Comparison of ENCODE assay signal across 17 cellular contexts in genomic region chr15:60347480-60348069, GRCh38. TPM values are rescaled to one million over a fixed set of nuclear protein-coding genes. Genes with fewer than 3 reads are reported as not detected.
DNase-seq lines count a peak whose midpoint lies in the region; ATAC-seq, FAIRE-seq and TF ChIP-seq lines count a peak whose summit lies in the region.
"Had no signal": no experiment of that assay in that cellular context is flagged by ENCODE, and none has a peak within 500 bp of the region (broad histone marks: within the 10 kb centered on the region; RNA-seq: fewer than 3 reads in every experiment).

No MANE protein-coding gene starts in this region.

- H3K4me2 ChIP-seq in GM23338 (no peak overlapping the region), astrocyte (ENCODE audit: low read length) (no peak overlapping the region)

- no peaks in the 10 kb centered on the region for H3K27me3 ChIP-seq in GM23338 (ENCODE audit: insufficient read depth)
- no peaks in the 10 kb centered on the region for H3K27me3 ChIP-seq in astrocyte (ENCODE audit: insufficient read depth, low read length)
- no peaks in the 10 kb centered on the region for H3K27me3 ChIP-seq in subcutaneous abdominal adipose tissue (ENCODE audit: control insufficient read depth in 5 of 5, insufficient read depth in 4 of 5, low read length in 5 of 5)
- no peaks in the 10 kb centered on the region for H3K27me3 ChIP-seq in body of pancreas
- H3K27me3 ChIP-seq: Peyer's patch had no signal

- 81 to 93% methylated on average over 13 of the region's 13 CpGs for WGBS in body of pancreas, 2 donors

- peaks cover 26% of the 10 kb centered on the region for H3K36me3 Mint-ChIP-seq in GM23338 (ENCODE audit: low read depth)
- H3K36me3 Mint-ChIP-seq in astrocyte (ENCODE audit: low read depth, unreplicated experiment), result peaks cover 53% of the 10 kb centered on the region

- H3K9me2 ChIP-seq in GM23338 (ENCODE audit: insufficient read depth), result no peaks in the 10 kb centered on the region

- H3K9ac ChIP-seq in astrocyte (ENCODE audit: low read length), result peak overlapping the region; percentile 8
- H3K9ac ChIP-seq in subcutaneous abdominal adipose tissue (ENCODE audit: low read length in 5 of 5), result no peak overlapping the region

- H3K27ac Mint-ChIP-seq in GM23338 (no peak overlapping the region), astrocyte (ENCODE audit: unreplicated experiment) (no peak overlapping the region)

- TF ChIP-seq POLR2A in body of pancreas (IDR thresholded peaks at IDR 0.05), result no peak

- H3K79me2 ChIP-seq in GM23338 (replicated peaks; ENCODE audit: insufficient read depth) (no peaks in the 10 kb centered on the region), astrocyte (ENCODE audit: insufficient read depth, low read length) (peaks cover 11% of the 10 kb centered on the region)

- FAIRE-seq in astrocyte (lab: Jason Lieb, UNC), result no peak

- no peak overlapping the region for H2AFZ ChIP-seq in GM23338
- H2AFZ ChIP-seq in astrocyte (ENCODE audit: low read depth, low read length), result no peak overlapping the region

- no peaks in the 10 kb centered on the region for H3F3A ChIP-seq in GM23338 (replicated peaks; ENCODE audit: low read depth)

- no peaks in the 10 kb centered on the region for H3K27me3 Mint-ChIP-seq in GM23338 (ENCODE audit: insufficient read depth, low read depth, poor library complexity)
- no peaks in the 10 kb centered on the region for H3K27me3 Mint-ChIP-seq in astrocyte (ENCODE audit: low read depth, unreplicated experiment)
- H3K27me3 Mint-ChIP-seq: CD8-positive, alpha-beta memory T cell; IgD-negative memory B cell had no signal

- H4K20me1 ChIP-seq in GM23338 (replicated peaks; ENCODE audit: insufficient read depth), result 0 out of 2 replicates have a peak, but pooled peaks cover 2% of the 10 kb centered on the region
- peaks cover 93% of the 10 kb centered on the region for H4K20me1 ChIP-seq in astrocyte (ENCODE audit: insufficient read depth, low read length)

- H3K4me3 ChIP-seq in GM23338 (no peak overlapping the region), astrocyte (ENCODE audit: insufficient read depth, low read depth, low read length) (no peak overlapping the region), subcutaneous abdominal adipose tissue (ENCODE audit: low read depth in 1 of 5, low read length in 5 of 5) (no peak overlapping the region), body of pancreas (no peak overlapping the region), foreskin fibroblast (ENCODE audit: low read depth in 1 of 2, low read length in 2 of 2) (no peak overlapping the region)
- H3K4me3 ChIP-seq: Peyer's patch had no signal

- H3K4me3 Mint-ChIP-seq in GM23338, result no peak overlapping the region
- no peak overlapping the region for H3K4me3 Mint-ChIP-seq in astrocyte (ENCODE audit: unreplicated experiment)
- H3K4me3 Mint-ChIP-seq: CD8-positive, alpha-beta memory T cell had no signal

- H3K4me1 ChIP-seq in GM23338 (ENCODE audit: insufficient read depth) (0 out of 2 replicates have a peak, but pooled peaks cover 3% of the 10 kb centered on the region), astrocyte (ENCODE audit: insufficient read depth, low read length) (peaks cover 7% of the 10 kb centered on the region), subcutaneous abdominal adipose tissue (ENCODE audit: control insufficient read depth in 5 of 5, insufficient read depth in 5 of 5, low read length in 5 of 5) (peaks cover 0 to 5% (median 0%) of the 10 kb centered on the region in 5 donors), body of pancreas (no peaks in the 10 kb centered on the region)
- H3K4me1 ChIP-seq: Peyer's patch had no signal

- H3K9me3 ChIP-seq in astrocyte (ENCODE audit: insufficient read depth, low read depth, low read length) (no peaks in the 10 kb centered on the region), subcutaneous abdominal adipose tissue (ENCODE audit: control insufficient read depth in 5 of 5, low read length in 5 of 5) (no peaks in the 10 kb centered on the region), body of pancreas (no peaks in the 10 kb centered on the region)
- H3K9me3 ChIP-seq: Peyer's patch had no signal

- no peak for TF ChIP-seq CTCF in GM23338 (conservative IDR thresholded peaks at IDR 0.05; ENCODE audit: low read depth in 2 of 2)
- no peak for TF ChIP-seq CTCF in astrocyte (IDR thresholded peaks at IDR 0.05; ENCODE audit: insufficient read depth, low read depth, low read length)
- no peak for TF ChIP-seq CTCF in body of pancreas (IDR thresholded peaks at IDR 0.05)
- TF ChIP-seq CTCF in foreskin fibroblast (IDR thresholded peaks at IDR 0.05; ENCODE audit: low read depth, low read length), result no peak

- peaks cover 16% of the 10 kb centered on the region for H3K4me1 Mint-ChIP-seq in GM23338
- peaks cover 40% of the 10 kb centered on the region for H3K4me1 Mint-ChIP-seq in astrocyte (ENCODE audit: low read depth, unreplicated experiment)
- H3K4me1 Mint-ChIP-seq: CD8-positive, alpha-beta memory T cell; IgD-negative memory B cell had no signal

- peaks cover 24% of the 10 kb centered on the region for H3K36me3 ChIP-seq in GM23338 (ENCODE audit: insufficient read depth)
- H3K36me3 ChIP-seq in astrocyte (ENCODE audit: insufficient read depth, low read length), result peaks cover 76% of the 10 kb centered on the region
- peaks cover 46 to 81% (median 74%) of the 10 kb centered on the region in 5 donors for H3K36me3 ChIP-seq in subcutaneous abdominal adipose tissue (ENCODE audit: control insufficient read depth in 5 of 5, insufficient read depth in 5 of 5, low read length in 5 of 5)
- peaks cover 19 to 34% of the 10 kb centered on the region in 2 donors for H3K36me3 ChIP-seq in body of pancreas (replicated peaks in 1 of 2; ENCODE audit: insufficient read depth in 1 of 2, low read depth in 2 of 2)

- ATAC-seq in GM23338 (peak; percentile 85), body of pancreas (no peak), HG03159 (IDR thresholded peaks at IDR 0.05; ENCODE audit: unreplicated experiment) (no peak)
- ATAC-seq: HCT116 had no signal

- no peak overlapping the region for H3K27ac ChIP-seq in GM23338 (ENCODE audit: low read depth)
- peak overlapping the region; percentile 6 for H3K27ac ChIP-seq in astrocyte (ENCODE audit: low read depth, low read length)
- H3K27ac ChIP-seq in subcutaneous abdominal adipose tissue (ENCODE audit: low read depth, low read length), result peak overlapping the region; percentile 10
- no peak overlapping the region for H3K27ac ChIP-seq in body of pancreas
- H3K27ac ChIP-seq: Peyer's patch had no signal

- H3K9me3 Mint-ChIP-seq in GM23338 (no peaks in the 10 kb centered on the region), astrocyte (ENCODE audit: unreplicated experiment) (no peaks in the 10 kb centered on the region)
- H3K9me3 Mint-ChIP-seq: CD8-positive, alpha-beta memory T cell; IgD-negative memory B cell had no signal

- intact Hi-C loops in body of pancreas (cut with DNase I), result no loop called here

- DNase-seq in GM23338 (ENCODE audit: low spot score) (no peak), astrocyte (ENCODE audit: low read depth) (no peak), iPS-NIHi11 (ENCODE audit: low spot score) (peak; percentile 37), body of pancreas (no peak), foreskin fibroblast (no peak)
- DNase-seq: CD8-positive, alpha-beta memory T cell; NCI-H1417; NCI-H2029; NCI-H2171 treated with DMSO at 0.1 percent for 48 hours; NCI-H510A; NCI-H82; Peyer's patch; SIG-M5 had no signal

TF ChIP-seq in GM23338, 12 proteins besides CTCF, POLR2A, EP300 and RAD21:
- TF ChIP-seq JUNB (IDR thresholded peaks at IDR 0.05; ENCODE audit: unreplicated experiment) (no peak), EZH2phosphoT487 (IDR thresholded peaks at IDR 0.05; ENCODE audit: unreplicated experiment) (no peak), STAT1 (IDR thresholded peaks at IDR 0.05; ENCODE audit: unreplicated experiment) (no peak), ZNF114 (CRISPR knock-in tag; IDR thresholded peaks at IDR 0.05) (no peak), ZNF331 (CRISPR knock-in tag; IDR thresholded peaks at IDR 0.05; ENCODE audit: low read depth) (no peak)

RNA-seq across cellular contexts. Expression of gene ANXA2, which starts 50.2 kb away (rescaled TPM):
- 202 and 203 TPM in 2 replicates for total RNA-seq in GM23338 (2014; rRNA removed; shearing (Covaris generic))
- polyA plus RNA-seq in GM23338 (2016; fragmentation: Nextera tagmentation; extraction: Ambion mirVana), result 207 and 225 TPM in 2 replicates
- total RNA-seq in astrocyte (2,269 and 2,599 TPM in 2 replicates), body of pancreas (100 to 1,000 TPM; 265 to 341 TPM)

Comparison
In these comparisons a context has a peak if more than half of its experiments do, and no peak if none do; other contexts are left out.
1. H3K27ac ChIP-seq: peak in astrocyte (single experiment) and subcutaneous abdominal adipose tissue (single experiment); none in GM23338 (single experiment) and body of pancreas (0 of 4).